ENCODE assay signal across 15 cellular contexts in the genomic region with DNA sequence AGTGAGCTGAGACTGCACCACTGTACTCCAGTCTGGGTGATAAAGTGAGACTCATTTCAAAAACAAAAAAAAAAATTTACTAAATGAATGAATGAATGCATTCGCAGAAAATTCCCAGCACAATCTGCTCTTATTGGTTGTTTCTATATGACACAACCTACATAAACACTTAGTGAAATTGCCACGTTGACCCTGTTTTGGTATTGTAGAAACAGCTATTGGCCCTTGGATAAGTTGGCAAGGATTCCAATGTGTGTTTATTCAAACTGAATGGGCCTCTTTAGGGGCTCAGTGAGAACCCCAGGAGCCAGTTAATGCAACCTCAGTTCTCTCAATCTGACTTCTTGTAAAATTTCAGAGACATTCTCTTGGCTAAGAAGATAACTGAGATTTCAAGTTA.
DNase-seq lines count a peak whose midpoint lies in the region; ATAC-seq and TF ChIP-seq lines count a peak whose summit lies in the region.
"Had no signal": no experiment of that assay in that cellular context is flagged by ENCODE, and none has a peak within 500 bp of the region (broad histone marks: within the 10 kb centered on the region; RNA-seq: fewer than 3 reads in every experiment).

No MANE protein-coding gene starts in this region.

- H3K36me3 Mint-ChIP-seq in stimulated activated naive CD8-positive, alpha-beta T cell treated with anti-CD3 and anti-CD28 coated beads, Interleukin-15, Interleukin-2, amounts not matched to agents 100 ng/mL and 50 ng/mL, for 24 hours (ENCODE audit: low read depth) = no peaks in the 10 kb centered on the region
- H3K36me3 Mint-ChIP-seq in activated B cell treated with CpG ODN at 0.5 μM for 24 hours (ENCODE audit: low read depth) (no peaks in the 10 kb centered on the region), memory B cell (peaks cover 4% of the 10 kb centered on the region)
- H3K36me3 Mint-ChIP-seq: natural killer cell had no signal

- no peak overlapping the region for H3K4me3 Mint-ChIP-seq in stimulated activated naive CD8-positive, alpha-beta T cell treated with anti-CD3 and anti-CD28 coated beads, Interleukin-15, Interleukin-2, amounts not matched to agents 100 ng/mL and 50 ng/mL, for 24 hours
- no peak overlapping the region for H3K4me3 Mint-ChIP-seq in stimulated activated naive CD8-positive, alpha-beta T cell treated with anti-CD3 and anti-CD28 coated beads, Interleukin-15, amount 100 ng/mL, for 72 hours
- H3K4me3 Mint-ChIP-seq in activated B cell treated with CpG ODN at 0.5 μM for 24 hours (no peak overlapping the region), memory B cell (peak overlapping the region; percentile 80)
- H3K4me3 Mint-ChIP-seq: activated CD8-positive, alpha-beta T cell treated with anti-CD3 and anti-CD28 coated beads for 36 hours; endodermal cell had no signal

- intact Hi-C loops in activated B cell treated with CpG ODN at 0.5 μM for 24 hours (cut with micrococcal nuclease) = loop anchor here (1.0 to 10.0 kb wide), 6 partner anchors 8 to 739 kb away; a partner anchor contains a TSS
- intact Hi-C loops in head of caudate nucleus (cut with DNase I) = no loop called here

- no peak for ATAC-seq in stimulated activated naive CD8-positive, alpha-beta T cell treated with anti-CD3 and anti-CD28 coated beads, Interleukin-15, amount 100 ng/mL, for 72 hours
- no peak for ATAC-seq in activated B cell treated with CpG ODN at 0.5 μM for 24 hours (ENCODE audit: low read depth)
- ATAC-seq in memory B cell (ENCODE audit: low read depth) = no peak
- no peak for ATAC-seq in HG02973 (IDR thresholded peaks at IDR 0.05; ENCODE audit: unreplicated experiment)

- peak overlapping the region; percentile 36 for H3K27ac Mint-ChIP-seq in stimulated activated naive CD8-positive, alpha-beta T cell treated with anti-CD3 and anti-CD28 coated beads, Interleukin-15, Interleukin-2, amounts not matched to agents 100 ng/mL and 50 ng/mL, for 24 hours
- H3K27ac Mint-ChIP-seq in stimulated activated naive CD8-positive, alpha-beta T cell treated with anti-CD3 and anti-CD28 coated beads, Interleukin-15, amount 100 ng/mL, for 72 hours = no peak overlapping the region
- H3K27ac Mint-ChIP-seq in activated B cell treated with CpG ODN at 0.5 μM for 24 hours (peak overlapping the region; percentile 96), memory B cell (peak overlapping the region; percentile 92)
- H3K27ac Mint-ChIP-seq: activated CD8-positive, alpha-beta T cell treated with anti-CD3 and anti-CD28 coated beads for 36 hours; endodermal cell had no signal

- H3K9me3 Mint-ChIP-seq in stimulated activated naive CD8-positive, alpha-beta T cell treated with anti-CD3 and anti-CD28 coated beads, Interleukin-15, Interleukin-2, amounts not matched to agents 100 ng/mL and 50 ng/mL, for 24 hours = no peaks in the 10 kb centered on the region
- H3K9me3 Mint-ChIP-seq in stimulated activated naive CD8-positive, alpha-beta T cell treated with anti-CD3 and anti-CD28 coated beads, Interleukin-15, amount 100 ng/mL, for 72 hours = no peaks in the 10 kb centered on the region
- H3K9me3 Mint-ChIP-seq in activated B cell treated with CpG ODN at 0.5 μM for 24 hours (no peaks in the 10 kb centered on the region), memory B cell (peaks cover 1% of the 10 kb centered on the region)
- H3K9me3 Mint-ChIP-seq: activated CD8-positive, alpha-beta T cell treated with anti-CD3 and anti-CD28 coated beads for 36 hours; endodermal cell had no signal

- H3K4me1 Mint-ChIP-seq in stimulated activated naive CD8-positive, alpha-beta T cell treated with anti-CD3 and anti-CD28 coated beads, Interleukin-15, Interleukin-2, amounts not matched to agents 100 ng/mL and 50 ng/mL, for 24 hours (ENCODE audit: low read depth) = peaks cover 32% of the 10 kb centered on the region
- peaks cover 15% of the 10 kb centered on the region for H3K4me1 Mint-ChIP-seq in stimulated activated naive CD8-positive, alpha-beta T cell treated with anti-CD3 and anti-CD28 coated beads, Interleukin-15, amount 100 ng/mL, for 72 hours
- H3K4me1 Mint-ChIP-seq in activated B cell treated with CpG ODN at 0.5 μM for 24 hours (peaks cover 78% of the 10 kb centered on the region), memory B cell (peaks cover 43% of the 10 kb centered on the region)

- no peak for DNase-seq in stimulated activated naive CD8-positive, alpha-beta T cell treated with anti-CD3 and anti-CD28 coated beads, Interleukin-15, amount 100 ng/mL, for 72 hours
- DNase-seq in activated B cell treated with CpG ODN at 0.5 μM for 24 hours (no peak), memory B cell (ENCODE audit: low spot score in 2 of 2) (no peak), SW 1271 (lab: John Stamatoyannopoulos, UW) (no peak), head of caudate nucleus (no peak), hypothalamus (lab: John Stamatoyannopoulos, UW) (no peak)
- DNase-seq: ACHN; activated CD8-positive, alpha-beta T cell treated with anti-CD3 and anti-CD28 coated beads for 36 hours; endodermal cell; foreskin melanocyte; natural killer cell; NCI-H2029; NCI-H526 treated with DMSO at 0.1 percent for 48 hours had no signal

- H3K27me3 Mint-ChIP-seq in stimulated activated naive CD8-positive, alpha-beta T cell treated with anti-CD3 and anti-CD28 coated beads, Interleukin-15, Interleukin-2, amounts not matched to agents 100 ng/mL and 50 ng/mL, for 24 hours = peaks cover 2% of the 10 kb centered on the region
- peaks cover 3% of the 10 kb centered on the region for H3K27me3 Mint-ChIP-seq in stimulated activated naive CD8-positive, alpha-beta T cell treated with anti-CD3 and anti-CD28 coated beads, Interleukin-15, amount 100 ng/mL, for 72 hours
- H3K27me3 Mint-ChIP-seq in activated B cell treated with CpG ODN at 0.5 μM for 24 hours = no peaks in the 10 kb centered on the region
- H3K27me3 Mint-ChIP-seq in memory B cell = no peaks in the 10 kb centered on the region

- no peak for TF ChIP-seq CTCF in activated B cell treated with CpG ODN at 0.5 μM for 24 hours (IDR thresholded peaks at IDR 0.05)

- POLR2A ChIA-PET in activated B cell treated with CpG ODN at 0.5 μM for 24 hours (lab: Charles Lee) = interaction anchor here (1.1 to 3.9 kb wide), 13 partner anchors 9 to 164 kb away, joined by 3 to 138 read pairs (median 12); a partner anchor contains a TSS

- CTCF ChIA-PET in activated B cell treated with CpG ODN at 0.5 μM for 24 hours (lab: Charles Lee) = interaction anchor here (1.3 to 3.6 kb wide), 5 partner anchors 13 to 112 kb away, joined by 4 to 33 read pairs (median 11); a partner anchor contains a TSS

Comparison
In these comparisons a context has a peak if more than half of its experiments do, and no peak if none do; other contexts are left out.
1. H3K27ac Mint-ChIP-seq: peak in stimulated activated naive CD8-positive, alpha-beta T cell treated with anti-CD3 and anti-CD28 coated beads, Interleukin-15, Interleukin-2, amounts not matched to agents 100 ng/mL and 50 ng/mL, for 24 hours (single experiment), activated B cell treated with CpG ODN at 0.5 μM for 24 hours (single experiment) and memory B cell (single experiment); none in stimulated activated naive CD8-positive, alpha-beta T cell treated with anti-CD3 and anti-CD28 coated beads, Interleukin-15, amount 100 ng/mL, for 72 hours (0 of 2).